Comparison of ENCODE assay signal across 12 cellular contexts in the genomic region with DNA sequence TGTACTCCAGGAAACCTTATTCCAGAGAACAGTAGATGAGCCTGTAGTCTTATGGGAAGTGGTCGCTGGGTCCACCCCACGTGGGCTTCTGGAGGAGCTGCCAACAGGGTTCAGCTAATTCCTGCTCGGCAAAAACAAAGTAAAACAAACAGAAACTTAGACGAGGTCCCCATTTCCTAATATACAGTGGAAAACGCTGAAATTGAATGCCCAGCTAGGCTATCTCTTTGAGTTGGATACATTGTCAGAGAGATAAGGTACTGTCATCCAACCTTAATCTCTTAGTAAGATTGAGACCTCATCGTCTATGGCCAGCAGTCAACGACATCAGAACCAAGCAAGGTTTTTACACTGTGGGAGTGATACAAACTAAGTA. TPM values are rescaled to one million over a fixed set of nuclear protein-coding genes. Genes with fewer than 3 reads are reported as not detected.
A peak's percentile ranks its signal among the peaks of the same experiment; 100 is the strongest.
DNase-seq lines count a peak whose midpoint lies in the region; ATAC-seq and TF ChIP-seq lines count a peak whose summit lies in the region.
"Had no signal": no experiment of that assay in that cellular context is flagged by ENCODE, and none has a peak within 500 bp of the region (broad histone marks: within the 10 kb centered on the region; RNA-seq: fewer than 3 reads in every experiment).

No MANE protein-coding gene starts in this region.

- H3K36me3 ChIP-seq in thoracic aorta, result no peaks in the 10 kb centered on the region

- ATAC-seq in thoracic aorta (ENCODE audit: insufficient number of reproducible peaks, low FRiP score, low read depth) (no peak), GM19455 (IDR thresholded peaks at IDR 0.05; ENCODE audit: unreplicated experiment) (no peak), GM21619 (IDR thresholded peaks at IDR 0.05; ENCODE audit: unreplicated experiment) (no peak)

- no peak overlapping the region for H3K27ac Mint-ChIP-seq in activated naive CD8-positive, alpha-beta T cell
- H3K27ac Mint-ChIP-seq in activated naive CD8-positive, alpha-beta T cell treated with anti-CD3 and anti-CD28 coated beads for 36 hours, result no peak overlapping the region
- H3K27ac Mint-ChIP-seq in activated T-helper 1 cell treated with anti-CD3 and anti-CD28 coated beads, Interleukin-12 subunit alpha, Interleukin-12 subunit beta, Interleukin-2, Interleukin-4 antibody, amounts not matched to agents 30 ng/mL and 10 ng/mL and 1 ng/mL, durations not matched to agents 14 hours and 24 hours and 36 hours, result no peak overlapping the region
- no peak overlapping the region for H3K27ac Mint-ChIP-seq in Calu3 (ENCODE audit: unreplicated experiment)

- peaks cover 2% of the 10 kb centered on the region for H3K36me3 Mint-ChIP-seq in activated naive CD8-positive, alpha-beta T cell
- H3K36me3 Mint-ChIP-seq in activated naive CD8-positive, alpha-beta T cell treated with anti-CD3 and anti-CD28 coated beads for 36 hours, result no peaks in the 10 kb centered on the region
- H3K36me3 Mint-ChIP-seq in activated T-helper 1 cell treated with anti-CD3 and anti-CD28 coated beads, Interleukin-12 subunit alpha, Interleukin-12 subunit beta, Interleukin-2, Interleukin-4 antibody, amounts not matched to agents 30 ng/mL and 10 ng/mL and 1 ng/mL, durations not matched to agents 14 hours and 24 hours and 36 hours (ENCODE audit: low read depth), result no peaks in the 10 kb centered on the region
- H3K36me3 Mint-ChIP-seq in Calu3 (ENCODE audit: insufficient read depth, unreplicated experiment), result peaks cover 13% of the 10 kb centered on the region

- H3K4me1 Mint-ChIP-seq in activated naive CD8-positive, alpha-beta T cell (ENCODE audit: low read depth), result peaks cover 18% of the 10 kb centered on the region
- peaks cover 20% of the 10 kb centered on the region for H3K4me1 Mint-ChIP-seq in activated naive CD8-positive, alpha-beta T cell treated with anti-CD3 and anti-CD28 coated beads for 36 hours
- peaks cover 26% of the 10 kb centered on the region for H3K4me1 Mint-ChIP-seq in activated T-helper 1 cell treated with anti-CD3 and anti-CD28 coated beads, Interleukin-12 subunit alpha, Interleukin-12 subunit beta, Interleukin-2, Interleukin-4 antibody, amounts not matched to agents 30 ng/mL and 10 ng/mL and 1 ng/mL, durations not matched to agents 14 hours and 24 hours and 36 hours (ENCODE audit: low read depth)
- H3K4me1 Mint-ChIP-seq in Calu3 (ENCODE audit: low read depth, unreplicated experiment), result peaks cover 24% of the 10 kb centered on the region

- H3K9me3 ChIP-seq in thoracic aorta, result no peaks in the 10 kb centered on the region

- CTCF ChIA-PET in Calu3 (lab: Charles Lee), result no interaction called here

- H3K4me3 ChIP-seq in thoracic aorta, result peak overlapping the region; percentile 79

- TF ChIP-seq CTCF in thoracic aorta (IDR thresholded peaks at IDR 0.05) (no peak), Calu3 (IDR thresholded peaks at IDR 0.05; ENCODE audit: unreplicated experiment) (no peak)

- H3K4me1 ChIP-seq in thoracic aorta (ENCODE audit: control insufficient read depth in 1 of 2, low read depth in 2 of 2), result peaks cover 0 to 13% of the 10 kb centered on the region in 2 donors

- DNase-seq in activated naive CD8-positive, alpha-beta T cell treated with anti-CD3 and anti-CD28 coated beads for 36 hours, result no peak
- no peak for DNase-seq in activated T-helper 1 cell treated with anti-CD3 and anti-CD28 coated beads, Interleukin-12 subunit alpha, Interleukin-12 subunit beta, Interleukin-2, Interleukin-4 antibody, amounts not matched to agents 30 ng/mL and 10 ng/mL and 1 ng/mL, durations not matched to agents 14 hours and 24 hours and 36 hours (ENCODE audit: low spot score)
- DNase-seq in left kidney (ENCODE audit: low read depth, low spot score) (peak; percentile 24), thoracic aorta (ENCODE audit: low spot score) (no peak), Calu3 (no peak)
- DNase-seq: DMS53, NCI-H446 treated with DMSO at 0.1 percent for 48 hours, OCI-M1, small intestine had no signal

- H3K4me3 Mint-ChIP-seq in activated naive CD8-positive, alpha-beta T cell, result peak overlapping the region; percentile 86
- no peak overlapping the region for H3K4me3 Mint-ChIP-seq in activated naive CD8-positive, alpha-beta T cell treated with anti-CD3 and anti-CD28 coated beads for 36 hours
- H3K4me3 Mint-ChIP-seq in activated T-helper 1 cell treated with anti-CD3 and anti-CD28 coated beads, Interleukin-12 subunit alpha, Interleukin-12 subunit beta, Interleukin-2, Interleukin-4 antibody, amounts not matched to agents 30 ng/mL and 10 ng/mL and 1 ng/mL, durations not matched to agents 14 hours and 24 hours and 36 hours, result peak overlapping the region; percentile 88
- H3K4me3 Mint-ChIP-seq in Calu3 (ENCODE audit: low read depth, unreplicated experiment), result no peak overlapping the region

- no peaks in the 10 kb centered on the region for H3K27me3 ChIP-seq in thoracic aorta (replicated peaks; ENCODE audit: insufficient read depth)

- BruUV-seq in Calu3 (replicated peaks; lab: Mats Ljungman, UMichigan), result no TSS peak

- no peak overlapping the region for H3K27ac ChIP-seq in thoracic aorta

- peaks cover 28% of the 10 kb centered on the region for H3K27me3 Mint-ChIP-seq in activated naive CD8-positive, alpha-beta T cell
- H3K27me3 Mint-ChIP-seq in activated naive CD8-positive, alpha-beta T cell treated with anti-CD3 and anti-CD28 coated beads for 36 hours, result peaks cover 60% of the 10 kb centered on the region
- peaks cover 37% of the 10 kb centered on the region for H3K27me3 Mint-ChIP-seq in activated T-helper 1 cell treated with anti-CD3 and anti-CD28 coated beads, Interleukin-12 subunit alpha, Interleukin-12 subunit beta, Interleukin-2, Interleukin-4 antibody, amounts not matched to agents 30 ng/mL and 10 ng/mL and 1 ng/mL, durations not matched to agents 14 hours and 24 hours and 36 hours (ENCODE audit: insufficient read depth)
- H3K27me3 Mint-ChIP-seq in Calu3 (ENCODE audit: unreplicated experiment), result peaks cover 90% of the 10 kb centered on the region

- intact Hi-C loops in activated T-helper 1 cell treated with anti-CD3 and anti-CD28 coated beads, Interleukin-12 subunit alpha, Interleukin-12 subunit beta, Interleukin-2, Interleukin-4 antibody, amounts not matched to agents 30 ng/mL and 10 ng/mL and 1 ng/mL, durations not matched to agents 14 hours and 24 hours and 36 hours (cut with micrococcal nuclease), result loop anchor here (2.0 to 5.0 kb wide), 3 partner anchors 34 to 58 kb away; no protein-coding TSS in a partner anchor
- intact Hi-C loops in Calu3 (cut with micrococcal nuclease; ENCODE audit: unreplicated experiment), result no loop called here

- H3K9me3 Mint-ChIP-seq in activated naive CD8-positive, alpha-beta T cell (ENCODE audit: low read depth), result no peaks in the 10 kb centered on the region
- H3K9me3 Mint-ChIP-seq in activated naive CD8-positive, alpha-beta T cell treated with anti-CD3 and anti-CD28 coated beads for 36 hours, result no peaks in the 10 kb centered on the region
- no peaks in the 10 kb centered on the region for H3K9me3 Mint-ChIP-seq in activated T-helper 1 cell treated with anti-CD3 and anti-CD28 coated beads, Interleukin-12 subunit alpha, Interleukin-12 subunit beta, Interleukin-2, Interleukin-4 antibody, amounts not matched to agents 30 ng/mL and 10 ng/mL and 1 ng/mL, durations not matched to agents 14 hours and 24 hours and 36 hours
- H3K9me3 Mint-ChIP-seq in Calu3 (ENCODE audit: low read depth, unreplicated experiment), result no peaks in the 10 kb centered on the region

RNA-seq across cellular contexts. Expression of gene EMILIN2, which starts 2.1 kb away (rescaled TPM):
- 10 to 100 TPM; 26.3 to 30.2 TPM for total RNA-seq in activated naive CD8-positive, alpha-beta T cell treated with anti-CD3 and anti-CD28 coated beads for 36 hours
- total RNA-seq in activated T-helper 1 cell treated with anti-CD3 and anti-CD28 coated beads, Interleukin-12 subunit alpha, Interleukin-12 subunit beta, Interleukin-2, Interleukin-4 antibody, amounts not matched to agents 30 ng/mL and 10 ng/mL and 1 ng/mL, durations not matched to agents 14 hours and 24 hours and 36 hours, result 26.1 and 28.0 TPM in 2 replicates
- total RNA-seq in thoracic aorta (10 to 100 TPM; 22.6 to 27.4 TPM), Calu3 (2022) (8.0 and 10.3 TPM in 2 replicates)

Comparison
In these comparisons a context has a peak if more than half of its experiments do, and no peak if none do; other contexts are left out.
1. H3K4me3 Mint-ChIP-seq: peak in activated naive CD8-positive, alpha-beta T cell (single experiment) and activated T-helper 1 cell treated with anti-CD3 and anti-CD28 coated beads, Interleukin-12 subunit alpha, Interleukin-12 subunit beta, Interleukin-2, Interleukin-4 antibody, amounts not matched to agents 30 ng/mL and 10 ng/mL and 1 ng/mL, durations not matched to agents 14 hours and 24 hours and 36 hours (single experiment); none in activated naive CD8-positive, alpha-beta T cell treated with anti-CD3 and anti-CD28 coated beads for 36 hours (single experiment) and Calu3 (single experiment).